ENCODE assay signal across 15 cellular contexts in genomic region chr1:62528015-62528414, GRCh38.
DNase-seq lines count a peak whose midpoint lies in the region; ATAC-seq and TF ChIP-seq lines count a peak whose summit lies in the region.
"Had no signal": no experiment of that assay in that cellular context is flagged by ENCODE, and none has a peak within 500 bp of the region (broad histone marks: within the 10 kb centered on the region; RNA-seq: fewer than 3 reads in every experiment).

No MANE protein-coding gene starts in this region.

- intact Hi-C loops in left ventricle myocardium inferior (cut with micrococcal nuclease), result no loop called here

- in situ Hi-C loops in HAP-1 (cut with MboI; ENCODE audit: low sequenced_read_pairs), result no loop called here

- no peaks in the 10 kb centered on the region for H3K9me3 ChIP-seq in left ventricle myocardium inferior (replicated peaks)
- no peaks in the 10 kb centered on the region for H3K9me3 ChIP-seq in HAP-1
- H3K9me3 ChIP-seq: mucosa of descending colon, thyroid gland had no signal

- no peak for TF ChIP-seq CTCF in left ventricle myocardium inferior (IDR thresholded peaks at IDR 0.05; ENCODE audit: borderline replicate concordance)

- no peak overlapping the region for H3K27ac ChIP-seq in left ventricle myocardium inferior (replicated peaks)
- H3K27ac ChIP-seq: dorsolateral prefrontal cortex, SK-N-MC, thyroid gland had no signal

- DNase-seq in NCI-H748 (lab: John Stamatoyannopoulos, UW; ENCODE audit: unreplicated experiment) (peak; percentile 10), NCI-H748 treated with DMSO at 0.1 percent for 48 hours (lab: John Stamatoyannopoulos, UW) (no peak), UCSD-AML1 (lab: John Stamatoyannopoulos, UW; ENCODE audit: unreplicated experiment) (peak; percentile 12), left ventricle myocardium inferior (peak; percentile 25), HAP-1 (ENCODE audit: low spot score in 2 of 2) (no peak)
- DNase-seq: 8988T, dorsolateral prefrontal cortex, NCI-H1930, thyroid gland had no signal

- H3K27me3 ChIP-seq in left ventricle myocardium inferior (ENCODE audit: low read depth) (no peaks in the 10 kb centered on the region), HAP-1 (ENCODE audit: low read depth) (no peaks in the 10 kb centered on the region)
- H3K27me3 ChIP-seq: dorsolateral prefrontal cortex, thyroid gland had no signal

- peaks cover 10% of the 10 kb centered on the region for H3K36me3 ChIP-seq in left ventricle myocardium inferior
- no peaks in the 10 kb centered on the region for H3K36me3 ChIP-seq in HAP-1 (replicated peaks)

- H3K4me3 ChIP-seq in left ventricle myocardium inferior, result no peak overlapping the region
- no peak overlapping the region for H3K4me3 ChIP-seq in HAP-1
- H3K4me3 ChIP-seq: dorsolateral prefrontal cortex, mucosa of descending colon, SK-N-MC, thyroid gland had no signal

- no peaks in the 10 kb centered on the region for H3K4me1 ChIP-seq in left ventricle myocardium inferior
- H3K4me1 ChIP-seq in HAP-1, result 0 out of 2 replicates have a peak, but pooled peaks cover 5% of the 10 kb centered on the region
- H3K4me1 ChIP-seq: thyroid gland had no signal

- ATAC-seq in HG03135 (IDR thresholded peaks at IDR 0.05; ENCODE audit: unreplicated experiment) (peak; percentile 88), HG02885 (IDR thresholded peaks at IDR 0.05; ENCODE audit: poor library complexity, unreplicated experiment) (no peak), GM18502 (IDR thresholded peaks at IDR 0.05; ENCODE audit: poor library complexity, unreplicated experiment) (no peak)
- ATAC-seq: activated CD4-positive, CD25-positive, alpha-beta regulatory T cell treated with anti-CD3 and anti-CD28 coated beads, Interleukin-2, amount 50 U/mL, for 24 hours; mucosa of descending colon had no signal

Comparison
In these comparisons a context has a peak if more than half of its experiments do, and no peak if none do; other contexts are left out.
1. DNase-seq: peak in NCI-H748 (single experiment), UCSD-AML1 (single experiment) and left ventricle myocardium inferior (single experiment); none in NCI-H748 treated with DMSO at 0.1 percent for 48 hours (single experiment) and HAP-1 (0 of 2).